In the genomic region with DNA sequence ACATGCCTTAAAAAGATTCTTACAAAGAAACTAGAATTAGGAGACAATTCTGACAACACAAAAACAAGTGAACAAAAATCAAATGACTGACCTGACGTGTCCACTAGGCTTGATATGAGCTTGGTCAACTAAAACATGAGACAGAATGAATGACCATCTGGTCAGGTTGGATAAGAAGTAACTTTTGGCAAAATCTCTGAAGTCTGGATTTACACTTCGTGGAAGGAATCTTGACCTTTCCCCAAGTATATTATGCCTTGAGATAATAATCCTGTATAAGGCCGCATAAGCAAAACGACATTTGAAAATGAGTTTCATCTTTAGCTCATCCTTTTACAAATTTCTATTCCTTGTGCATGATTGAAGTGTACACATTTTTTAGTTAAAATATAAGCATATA, we compare ENCODE assay signal across 19 cellular contexts. TPM values are rescaled to one million over a fixed set of nuclear protein-coding genes. Genes with fewer than 3 reads are reported as not detected.
DNase-seq lines count a peak whose midpoint lies in the region; ATAC-seq, FAIRE-seq and TF ChIP-seq lines count a peak whose summit lies in the region.
"Had no signal": no experiment of that assay in that cellular context is flagged by ENCODE, and none has a peak within 500 bp of the region (broad histone marks: within the 10 kb centered on the region; RNA-seq: fewer than 3 reads in every experiment).

No MANE protein-coding gene starts in this region.

- peaks cover 57% of the 10 kb centered on the region for H3K27me3 Mint-ChIP-seq in activated CD4-positive, alpha-beta T cell treated with anti-CD3 and anti-CD28 coated beads, Interleukin-2, amount 10 ng/mL, durations not matched to agents 7 days and 5 days

- H3K27me3 ChIP-seq in K562 (ENCODE audit: control insufficient read depth in 2 of 2, insufficient read depth in 2 of 2, low read length in 2 of 2) (peaks cover 0 to 12% of the 10 kb centered on the region in 2 experiments; a peak in 2 of 5 replicates), layer of hippocampus (ENCODE audit: control insufficient read depth, insufficient read depth, low read length) (no peaks in the 10 kb centered on the region), A673 (replicated peaks; ENCODE audit: insufficient read depth, low read depth, low read length, poor library complexity) (peaks cover 25% of the 10 kb centered on the region), neuronal stem cell (ENCODE audit: control insufficient read depth in 3 of 3, insufficient read depth in 3 of 3, low read depth in 1 of 3, low read length in 3 of 3) (peaks cover 0 to 28% (median 0%) of the 10 kb centered on the region in 3 experiments)

- H3K4me2 ChIP-seq in K562 (ENCODE audit: insufficient read depth, low read length) (no peak overlapping the region), neuronal stem cell (ENCODE audit: insufficient read depth, low read length, poor library complexity, severe bottlenecking) (no peak overlapping the region)

- H3K9ac ChIP-seq in K562 (ENCODE audit: insufficient read depth in 1 of 2, low read depth in 2 of 2, low read length in 2 of 2) (no peak overlapping the region), neuronal stem cell (ENCODE audit: low read depth, low read length, poor library complexity) (no peak overlapping the region)

- no peaks in the 10 kb centered on the region for H3K9me1 ChIP-seq in K562 (ENCODE audit: control insufficient read depth, insufficient read depth, low read length)

- peak; percentile 15; the same call in 1 of the 2 replicates for TF ChIP-seq EP300 in K562 (IDR thresholded peaks at IDR 0.05; ENCODE audit: low read length)

- H3K36me3 Mint-ChIP-seq in activated CD4-positive, alpha-beta T cell treated with anti-CD3 and anti-CD28 coated beads, Interleukin-2, amount 10 ng/mL, durations not matched to agents 7 days and 5 days (ENCODE audit: low read depth): no peaks in the 10 kb centered on the region
- H3K36me3 Mint-ChIP-seq: CD14-positive monocyte; CD8-positive, alpha-beta T cell had no signal

- no peak overlapping the region for H4K8ac ChIP-seq in neuronal stem cell (ENCODE audit: low read depth, low read length)

- in situ Hi-C loops in K562 (cut with MboI): no loop called here

- H3K4me1 ChIP-seq in K562 (replicated peaks in 1 of 2; ENCODE audit: control insufficient read depth in 2 of 2, insufficient read depth in 2 of 2, low read length in 2 of 2) (peaks cover 14 to 19% of the 10 kb centered on the region in 2 experiments; a peak in 4 of 5 replicates), A673 (ENCODE audit: insufficient read depth, low read length, poor library complexity, severe bottlenecking) (no peaks in the 10 kb centered on the region), neuronal stem cell (ENCODE audit: control insufficient read depth in 2 of 2, insufficient read depth in 1 of 2, low read depth in 1 of 2, low read length in 2 of 2) (no peaks in the 10 kb centered on the region)
- H3K4me1 ChIP-seq: HAP-1 had no signal

- H2AFZ ChIP-seq in K562 (ENCODE audit: low read depth, low read length): no peak overlapping the region
- no peak overlapping the region for H2AFZ ChIP-seq in neuronal stem cell (ENCODE audit: low read length)

- POLR2A ChIA-PET in K562 (lab: Yijun Ruan, JAX) (interaction anchor here (0.9 kb wide), 1 partner anchor 8 kb away, joined by 4 read pairs; no protein-coding TSS in a partner anchor), A673 (lab: Charles Lee; ENCODE audit: low non-redundant PET) (interaction anchor here (0.5 kb wide), 1 partner anchor 619 kb away, joined by 5 read pairs; no protein-coding TSS in a partner anchor)
- POLR2A ChIA-PET in activated CD4-positive, alpha-beta T cell treated with anti-CD3 and anti-CD28 coated beads, Interleukin-2, amount 10 ng/mL, durations not matched to agents 7 days and 5 days (lab: Charles Lee): no interaction called here

- no peak overlapping the region for H3K18ac ChIP-seq in neuronal stem cell (ENCODE audit: low read length)

- DNase-seq in K562 (ENCODE audit: extremely low read depth in 1 of 4, low spot score in 3 of 4) (no peak), pons (ENCODE audit: low spot score) (peak; percentile 38), A673 (ENCODE audit: low spot score) (no peak), neuronal stem cell (ENCODE audit: low spot score) (no peak)
- DNase-seq in activated CD4-positive, alpha-beta T cell treated with anti-CD3 and anti-CD28 coated beads, Interleukin-2, amount 10 ng/mL, durations not matched to agents 7 days and 5 days: no peak
- DNase-seq: CD8-positive, alpha-beta T cell; COR-L47; DMS153; EL had no signal

- no peak overlapping the region for H2BK12ac ChIP-seq in neuronal stem cell (ENCODE audit: low read length)

- no peaks in the 10 kb centered on the region for H3K36me3 ChIP-seq in K562 (ENCODE audit: control insufficient read depth, insufficient read depth, low read length)
- no peaks in the 10 kb centered on the region for H3K36me3 ChIP-seq in A673 (ENCODE audit: insufficient read depth, low read length, poor library complexity, severe bottlenecking)
- no peaks in the 10 kb centered on the region for H3K36me3 ChIP-seq in neuronal stem cell (replicated peaks in 1 of 2; ENCODE audit: control insufficient read depth in 2 of 2, insufficient read depth in 2 of 2, low read length in 2 of 2)
- H3K36me3 ChIP-seq: HAP-1 had no signal

- H3K79me1 ChIP-seq in neuronal stem cell (ENCODE audit: low read depth, low read length): no peaks in the 10 kb centered on the region

- H4K91ac ChIP-seq in neuronal stem cell (ENCODE audit: low read depth, low read length, poor library complexity): no peak overlapping the region

- peak; percentile 71 for FAIRE-seq in K562 (lab: Jason Lieb, UNC)
- FAIRE-seq: A204.1, D721Med, G401.6, GM12891, H1 had no signal

- no peak overlapping the region for H2BK5ac ChIP-seq in neuronal stem cell (ENCODE audit: low read length)

- no peaks in the 10 kb centered on the region for H4K20me1 ChIP-seq in K562 (replicated peaks; ENCODE audit: control insufficient read depth, insufficient read depth, low read length)

- CTCF ChIA-PET in K562 (lab: Yijun Ruan, JAX; ENCODE audit: low intra/inter-chr PET ratio) (no interaction called here), A673 (lab: Charles Lee) (no interaction called here)
- CTCF ChIA-PET in activated CD4-positive, alpha-beta T cell treated with anti-CD3 and anti-CD28 coated beads, Interleukin-2, amount 10 ng/mL, durations not matched to agents 7 days and 5 days (lab: Charles Lee): no interaction called here

- no peak overlapping the region for H3K4me3 Mint-ChIP-seq in activated CD4-positive, alpha-beta T cell treated with anti-CD3 and anti-CD28 coated beads, Interleukin-2, amount 10 ng/mL, durations not matched to agents 7 days and 5 days
- H3K4me3 Mint-ChIP-seq: CD8-positive, alpha-beta T cell had no signal

- no peak overlapping the region for H3K23ac ChIP-seq in neuronal stem cell (ENCODE audit: low read depth, low read length, poor library complexity)

- no peak overlapping the region for H2BK15ac ChIP-seq in neuronal stem cell (ENCODE audit: low read length)

- H3K27ac ChIP-seq in K562 (ENCODE audit: extremely low read depth, low read depth, low read length) (no peak overlapping the region), layer of hippocampus (ENCODE audit: low read depth, low read length) (peak overlapping the region; percentile 99), A673 (ENCODE audit: low read depth, low read length, poor library complexity, severe bottlenecking) (no peak overlapping the region), neuronal stem cell (replicated peaks; ENCODE audit: low read length) (no peak overlapping the region)
- H3K27ac ChIP-seq: HL-60 had no signal

- WGBS in K562 (ENCODE audit: insufficient coverage, low coverage, missing lambda C conversion rate): 0% methylated on average over 4 of the region's 4 CpGs
- WGBS in neuronal stem cell (ENCODE audit: extremely low coverage in 2 of 2, insufficient read length in 2 of 2, insufficient replicate concordance in 1 of 2), 2 donors: no CpG with 5 or more reads among the region's 4 CpGs

- H3K9me3 Mint-ChIP-seq in activated CD4-positive, alpha-beta T cell treated with anti-CD3 and anti-CD28 coated beads, Interleukin-2, amount 10 ng/mL, durations not matched to agents 7 days and 5 days: no peaks in the 10 kb centered on the region

- no peaks in the 10 kb centered on the region for H3K4me1 Mint-ChIP-seq in activated CD4-positive, alpha-beta T cell treated with anti-CD3 and anti-CD28 coated beads, Interleukin-2, amount 10 ng/mL, durations not matched to agents 7 days and 5 days
- H3K4me1 Mint-ChIP-seq: CD14-positive monocyte had no signal

- no peak for ATAC-seq in K562
- no peak for ATAC-seq in HG02938 (IDR thresholded peaks at IDR 0.05; ENCODE audit: unreplicated experiment)
- ATAC-seq: CD8-positive, alpha-beta T cell had no signal

- H2AK5ac ChIP-seq in neuronal stem cell (ENCODE audit: low read depth, low read length): no peak overlapping the region

- H3K14ac ChIP-seq in neuronal stem cell (ENCODE audit: low read length): no peak overlapping the region

- TF ChIP-seq POLR2A in K562 (conservative IDR thresholded peaks at IDR 0.05): no peak

- BruUV-seq in K562 (replicated peaks; lab: Mats Ljungman, UMichigan) (no TSS peak), A673 (replicated peaks; lab: Mats Ljungman, UMichigan) (no TSS peak)

- H3K27ac Mint-ChIP-seq in activated CD4-positive, alpha-beta T cell treated with anti-CD3 and anti-CD28 coated beads, Interleukin-2, amount 10 ng/mL, durations not matched to agents 7 days and 5 days: no peak overlapping the region
- H3K27ac Mint-ChIP-seq: CD14-positive monocyte; CD8-positive, alpha-beta T cell had no signal

- no peak for TF ChIP-seq CTCF in K562 (IDR thresholded peaks at IDR 0.05 in 2 of 3, conservative IDR thresholded peaks at IDR 0.05 in 1 of 3; ENCODE audit: insufficient read depth in 2 of 3, low read depth in 1 of 3, low read length in 3 of 3)
- no peak for TF ChIP-seq CTCF in A673 (conservative IDR thresholded peaks at IDR 0.05; ENCODE audit: low read depth, low read length)

- TF ChIP-seq RAD21 in K562 (CRISPR knock-in tag; conservative IDR thresholded peaks at IDR 0.05 in 1 of 2, IDR thresholded peaks at IDR 0.05 in 1 of 2): no peak

- intact Hi-C loops in K562 (cut with micrococcal nuclease) (loop anchor here (5.0 kb wide), 1 partner anchor 83 kb away; the partner anchor contains the start of gene TOPBP1), A673 (cut with micrococcal nuclease; ENCODE audit: unreplicated experiment) (no loop called here)

- no peak overlapping the region for H3K4ac ChIP-seq in neuronal stem cell (ENCODE audit: low read length)

- H3K4me3 ChIP-seq in K562 (no peak overlapping the region), A673 (ENCODE audit: low read depth, low read length, poor library complexity, severe bottlenecking) (no peak overlapping the region), neuronal stem cell (ENCODE audit: low read length in 2 of 2) (no peak overlapping the region)
- H3K4me3 ChIP-seq: HAP-1 had no signal

- H3K9me3 ChIP-seq in K562 (replicated peaks; ENCODE audit: control insufficient read depth, insufficient read depth, low read depth, low read length): no peaks in the 10 kb centered on the region
- H3K9me3 ChIP-seq in A673 (ENCODE audit: low read depth, low read length, poor library complexity, severe bottlenecking): no peaks in the 10 kb centered on the region
- no peaks in the 10 kb centered on the region for H3K9me3 ChIP-seq in neuronal stem cell (replicated peaks in 1 of 2; ENCODE audit: control insufficient read depth in 2 of 2, insufficient read depth in 1 of 2, low read depth in 1 of 2, low read length in 2 of 2)
- H3K9me3 ChIP-seq: HAP-1 had no signal

- H3K79me2 ChIP-seq in K562 (ENCODE audit: control insufficient read depth, insufficient read depth, low read length): no peaks in the 10 kb centered on the region

- no peak overlapping the region for H2BK120ac ChIP-seq in neuronal stem cell (ENCODE audit: low read depth, low read length)

RNA-seq across cellular contexts. Expression of gene TF, which starts 1.1 kb away (rescaled TPM):
- total RNA-seq in K562 (2011; cell fraction: chromatin; rRNA removed; ENCODE audit: low replicate concordance): 2.2 and 2.7 TPM in 2 replicates
- total RNA-seq in K562 (2011; cell fraction: nucleolus; rRNA removed): 0.50 and 2.4 TPM in 2 replicates
- 1.2 and 1.3 TPM in 2 replicates for total RNA-seq in K562 (2011; cell fraction: nucleoplasm; rRNA removed)
- total RNA-seq in K562 (2014; rRNA removed) (0.09 and 2.6 TPM in 2 replicates), K562 (2014; rRNA removed; fragmentation: Illumina TruSeq; extraction: Trizol) (2.0 and 2.8 TPM in 2 replicates), K562 (2015; rRNA removed; fragmentation: Illumina TruSeq; extraction: Trizol) (0.51 TPM in 1 of 2 replicates, not detected in the other), K562 (2021) (9.2 and 11.1 TPM in 2 replicates), A673 (2021) (0.11 and 0.13 TPM in 2 replicates)
- polyA plus RNA-seq in K562 (2011; rRNA removed) (1.1 and 1.5 TPM in 2 replicates), K562 (2014; fragmentation: Illumina TruSeq; extraction: Trizol) (2.6 and 3.1 TPM in 2 replicates), K562 (2014; fragmentation: Nextera tagmentation; extraction: Ambion mirVana) (1 to 10 TPM; 3.1 to 6.7 TPM), K562 (2014; rRNA removed) (3.5 and 3.9 TPM in 2 replicates)
- 0.78 and 0.81 TPM in 2 replicates for polyA plus RNA-seq in K562 (2011; cell fraction: cytosol; rRNA removed)
- 1.7 and 3.8 TPM in 2 replicates for polyA plus RNA-seq in K562 (2011; cell fraction: nucleus; rRNA removed)
- polyA plus RNA-seq in K562 (2012): 0.42 and 12.7 TPM in 2 replicates
- 1.1 and 1.9 TPM in 2 replicates for polyA minus RNA-seq in K562 (2011; rRNA and poly(A)+ RNA removed)
- polyA minus RNA-seq in K562 (2011; cell fraction: cytosol; rRNA and poly(A)+ RNA removed): 0.67 and 22.6 TPM in 2 replicates
- 0.89 and 1.6 TPM in 2 replicates for polyA minus RNA-seq in K562 (2011; cell fraction: nucleus; rRNA and poly(A)+ RNA removed)
- under 1 TPM; 0.21 to 0.45 TPM for total RNA-seq in activated CD4-positive, alpha-beta T cell treated with anti-CD3 and anti-CD28 coated beads, Interleukin-2, amount 10 ng/mL, durations not matched to agents 7 days and 5 days
- polyA plus RNA-seq in neuronal stem cell (2013, experiment 1 of 2): 0.53 TPM
- 0.61 TPM for polyA plus RNA-seq in neuronal stem cell (2013, experiment 2 of 2)
- polyA plus RNA-seq: CD14-positive monocyte had no signal
